In the genomic region with DNA sequence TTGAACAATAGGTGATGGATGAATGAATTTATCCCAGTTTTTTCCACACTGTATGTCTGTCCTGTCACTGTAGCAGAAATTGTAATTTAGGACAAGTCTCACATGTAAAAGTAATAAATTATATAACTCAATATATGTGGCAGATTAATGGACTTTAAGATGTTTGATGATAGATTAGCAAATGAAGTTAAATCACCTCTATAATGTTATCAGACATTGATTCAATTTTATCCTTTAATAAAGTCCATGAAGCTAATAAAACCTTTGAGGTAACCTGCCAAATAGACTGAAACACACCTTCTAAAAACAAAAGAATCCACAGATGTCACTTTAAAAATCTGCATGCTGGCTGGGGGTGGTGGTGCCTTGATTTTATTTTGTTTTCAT, we compare ENCODE assay signal across 10 cellular contexts.
DNase-seq lines count a peak whose midpoint lies in the region; ATAC-seq and TF ChIP-seq lines count a peak whose summit lies in the region.
"Had no signal": no experiment of that assay in that cellular context is flagged by ENCODE, and none has a peak within 500 bp of the region (broad histone marks: within the 10 kb centered on the region; RNA-seq: fewer than 3 reads in every experiment).

No MANE protein-coding gene starts in this region.

- no peak for ATAC-seq in activated CD8-positive, alpha-beta memory T cell treated with anti-CD3 and anti-CD28 coated beads, Interleukin-2, amount 10 ng/mL, durations not matched to agents 7 days and 5 days
- ATAC-seq in stimulated activated naive CD8-positive, alpha-beta T cell treated with anti-CD3 and anti-CD28 coated beads, Interleukin-15, amount 100 ng/mL, for 72 hours, result no peak

- H3K4me1 ChIP-seq in SJSA1 (replicated peaks), result peaks cover 10% of the 10 kb centered on the region; the same call in 1 of the 2 replicates
- peaks cover 21 to 54% (median 47%) of the 10 kb centered on the region in 4 donors for H3K4me1 ChIP-seq in esophagus muscularis mucosa

- peaks cover 36% of the 10 kb centered on the region for H3K4me1 Mint-ChIP-seq in activated CD8-positive, alpha-beta memory T cell treated with anti-CD3 and anti-CD28 coated beads, Interleukin-2, amount 10 ng/mL, durations not matched to agents 7 days and 5 days
- H3K4me1 Mint-ChIP-seq in stimulated activated naive CD8-positive, alpha-beta T cell treated with anti-CD3 and anti-CD28 coated beads, Interleukin-15, amount 100 ng/mL, for 72 hours, result peaks cover 55% of the 10 kb centered on the region

- intact Hi-C loops in esophagus muscularis mucosa (cut with DNase I), result no loop called here

- H3K27ac ChIP-seq in SJSA1, result peak overlapping the region; percentile 46; the same call in 1 of the 2 replicates
- peak overlapping the region; percentile 18 to 65 (median 40) for H3K27ac ChIP-seq in esophagus muscularis mucosa (replicated peaks in 1 of 4)

- peak overlapping the region; percentile 63 for H3K4me3 Mint-ChIP-seq in activated CD8-positive, alpha-beta memory T cell treated with anti-CD3 and anti-CD28 coated beads, Interleukin-2, amount 10 ng/mL, durations not matched to agents 7 days and 5 days
- H3K4me3 Mint-ChIP-seq in stimulated activated naive CD8-positive, alpha-beta T cell treated with anti-CD3 and anti-CD28 coated beads, Interleukin-15, amount 100 ng/mL, for 72 hours, result peak overlapping the region; percentile 48 to 83

- TF ChIP-seq EP300 in esophagus muscularis mucosa (IDR thresholded peaks at IDR 0.05), result no peak

- no peak for DNase-seq in activated CD8-positive, alpha-beta memory T cell treated with anti-CD3 and anti-CD28 coated beads, Interleukin-2, amount 10 ng/mL, durations not matched to agents 7 days and 5 days
- no peak for DNase-seq in activated CD8-positive, alpha-beta memory T cell treated with anti-CD3 and anti-CD28 coated beads, Interleukin-2, amount 50 U/mL, for 48 hours
- DNase-seq in SJSA1 (ENCODE audit: low read depth in 1 of 2, low spot score in 2 of 2) (no peak), esophagus muscularis mucosa (ENCODE audit: extremely low spot score) (no peak), NCI-H1694 (lab: John Stamatoyannopoulos, UW) (no peak), NCI-H2081 treated with DMSO at 0.1 percent for 48 hours (lab: John Stamatoyannopoulos, UW) (no peak), middle frontal gyrus (ENCODE audit: extremely low spot score, low spot score) (no peak)
- DNase-seq in stimulated activated naive CD8-positive, alpha-beta T cell treated with anti-CD3 and anti-CD28 coated beads, Interleukin-15, amount 100 ng/mL, for 72 hours, result no peak
- DNase-seq: glutamatergic neuron, NCI-H1694 treated with DMSO at 0.1 percent for 48 hours had no signal

- H3K9me3 Mint-ChIP-seq in activated CD8-positive, alpha-beta memory T cell treated with anti-CD3 and anti-CD28 coated beads, Interleukin-2, amount 10 ng/mL, durations not matched to agents 7 days and 5 days (ENCODE audit: low read depth), result no peaks in the 10 kb centered on the region
- H3K9me3 Mint-ChIP-seq in stimulated activated naive CD8-positive, alpha-beta T cell treated with anti-CD3 and anti-CD28 coated beads, Interleukin-15, amount 100 ng/mL, for 72 hours, result no peaks in the 10 kb centered on the region

- no peaks in the 10 kb centered on the region for H3K27me3 Mint-ChIP-seq in activated CD8-positive, alpha-beta memory T cell treated with anti-CD3 and anti-CD28 coated beads, Interleukin-2, amount 10 ng/mL, durations not matched to agents 7 days and 5 days
- H3K27me3 Mint-ChIP-seq in stimulated activated naive CD8-positive, alpha-beta T cell treated with anti-CD3 and anti-CD28 coated beads, Interleukin-15, amount 100 ng/mL, for 72 hours, result no peaks in the 10 kb centered on the region

- H3K4me3 ChIP-seq in SJSA1 (no peak overlapping the region), esophagus muscularis mucosa (no peak overlapping the region)

- peaks cover 11% of the 10 kb centered on the region for H3K36me3 Mint-ChIP-seq in activated CD8-positive, alpha-beta memory T cell treated with anti-CD3 and anti-CD28 coated beads, Interleukin-2, amount 10 ng/mL, durations not matched to agents 7 days and 5 days

- CTCF ChIA-PET in activated CD8-positive, alpha-beta memory T cell treated with anti-CD3 and anti-CD28 coated beads, Interleukin-2, amount 10 ng/mL, durations not matched to agents 7 days and 5 days (lab: Charles Lee), result interaction anchor here (0.6 to 2.7 kb wide), 10 partner anchors 17 to 114 kb away, joined by 3 to 21 read pairs (median 3); no protein-coding TSS in a partner anchor

- TF ChIP-seq CTCF in esophagus muscularis mucosa (IDR thresholded peaks at IDR 0.05), result no peak

- H3K27ac Mint-ChIP-seq in activated CD8-positive, alpha-beta memory T cell treated with anti-CD3 and anti-CD28 coated beads, Interleukin-2, amount 10 ng/mL, durations not matched to agents 7 days and 5 days, result peak overlapping the region; percentile 96
- H3K27ac Mint-ChIP-seq in stimulated activated naive CD8-positive, alpha-beta T cell treated with anti-CD3 and anti-CD28 coated beads, Interleukin-15, amount 100 ng/mL, for 72 hours, result peak overlapping the region; percentile 99

- TF ChIP-seq POLR2A in esophagus muscularis mucosa (IDR thresholded peaks at IDR 0.05; ENCODE audit: low read depth), result no peak

- H3K36me3 ChIP-seq in SJSA1, result peaks cover 2% of the 10 kb centered on the region
- H3K36me3 ChIP-seq in esophagus muscularis mucosa, result peaks cover 3 to 20% (median 12%) of the 10 kb centered on the region in 4 donors

- no peaks in the 10 kb centered on the region for H3K9me3 ChIP-seq in SJSA1 (replicated peaks)
- no peaks in the 10 kb centered on the region for H3K9me3 ChIP-seq in esophagus muscularis mucosa

- H3K27me3 ChIP-seq in SJSA1 (replicated peaks) (no peaks in the 10 kb centered on the region), esophagus muscularis mucosa (no peaks in the 10 kb centered on the region)
